In the genomic region with DNA sequence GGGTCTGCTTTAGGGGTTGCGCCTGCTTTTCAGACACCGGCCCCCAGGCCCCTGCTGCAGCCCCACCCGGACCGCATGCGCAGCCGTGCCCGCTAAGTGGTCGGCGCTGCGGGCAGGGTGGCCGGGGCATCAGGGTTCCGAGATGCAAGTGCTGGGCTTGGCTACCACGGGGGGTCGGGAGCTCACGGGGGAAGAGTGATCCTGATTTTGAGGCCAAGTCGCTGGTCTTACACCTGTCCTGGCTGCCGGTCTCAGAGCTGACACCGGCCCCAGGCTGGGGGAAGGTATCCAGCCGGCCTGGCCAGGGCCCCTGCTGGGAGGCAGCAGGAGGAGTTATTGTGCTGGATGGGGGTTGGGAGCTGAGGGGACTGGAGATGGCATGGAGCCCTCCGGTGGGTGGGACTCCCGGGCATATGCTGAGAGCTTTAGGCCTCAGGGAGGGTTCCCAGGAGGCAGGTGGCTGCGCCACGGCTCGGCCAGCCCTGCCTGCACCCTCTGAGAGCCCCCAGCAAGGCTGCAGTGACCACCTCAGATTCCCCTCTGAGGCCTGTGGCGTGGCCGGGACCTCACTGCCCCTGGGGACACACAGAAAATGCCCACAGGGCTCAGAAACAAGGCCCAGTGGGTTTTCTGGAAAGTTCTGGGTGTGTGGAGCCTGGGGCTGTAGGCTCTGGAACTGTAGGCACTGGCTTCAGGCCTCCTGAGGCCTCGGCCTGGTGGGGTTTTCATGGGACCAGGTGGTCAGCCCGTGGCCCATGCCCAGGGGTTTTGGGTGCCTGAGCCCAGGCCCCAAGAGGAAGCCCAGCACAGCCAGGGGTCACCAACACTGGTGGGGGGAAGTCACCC, we compare ENCODE assay signal across 1 cellular context.
TF ChIP-seq lines count a peak whose summit lies in the region.

No MANE protein-coding gene starts in this region.

TF ChIP-seq in A549, 52 proteins besides CTCF, POLR2A, EP300 and RAD21 (continued from another document):
- TF ChIP-seq HMGXB4 (CRISPR knock-in tag; IDR thresholded peaks at IDR 0.05; ENCODE audit: borderline replicate concordance) (no peak), HOXA7 (CRISPR knock-in tag; IDR thresholded peaks at IDR 0.05) (0 out of 2 replicates have a peak, but pooled peaks have one; percentile 74)
